ENCODE assay signal across 1 cellular context in genomic region chr3:81962396-81962795, GRCh38.
TF ChIP-seq lines count a peak whose summit lies in the region.

No MANE protein-coding gene starts in this region.

TF ChIP-seq in GM12878, 131 proteins besides CTCF, POLR2A, EP300 and RAD21 (continued from another document):
- TF ChIP-seq BCL11A (IDR thresholded peaks at IDR 0.05; ENCODE audit: low read depth, low read length), result no peak
- no peak for TF ChIP-seq SMARCA5 (IDR thresholded peaks at IDR 0.05)
